9 cellular contexts compared by ENCODE assay signal in the genomic region with DNA sequence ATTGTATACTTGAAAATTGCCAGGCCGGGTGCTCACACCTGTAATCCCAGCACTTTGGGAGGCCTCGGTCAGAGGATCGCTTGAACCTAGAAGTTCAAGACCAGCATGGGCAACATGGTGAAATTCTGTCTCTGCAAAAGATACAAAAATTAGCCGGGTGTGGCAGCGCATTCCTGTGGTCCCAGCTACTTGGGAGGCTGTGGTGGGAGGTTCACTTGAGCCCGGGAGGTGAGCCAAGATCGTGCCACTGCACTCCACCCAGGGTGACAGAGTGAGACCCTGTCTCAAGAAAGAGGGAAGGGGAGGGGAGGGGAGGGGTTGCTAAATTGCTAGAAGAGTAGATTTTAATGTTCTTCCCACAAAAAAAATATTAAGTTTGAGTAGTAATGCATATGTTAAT. TPM values are rescaled to one million over a fixed set of nuclear protein-coding genes. Genes with fewer than 3 reads are reported as not detected.
DNase-seq lines count a peak whose midpoint lies in the region; ATAC-seq and TF ChIP-seq lines count a peak whose summit lies in the region.
"Had no signal": no experiment of that assay in that cellular context is flagged by ENCODE, and none has a peak within 500 bp of the region (broad histone marks: within the 10 kb centered on the region; RNA-seq: fewer than 3 reads in every experiment).

No MANE protein-coding gene starts in this region.

- POLR2A ChIA-PET in PC-9 (lab: Charles Lee; ENCODE audit: unreplicated experiment) = interaction anchor here (0.6 kb wide), 1 partner anchor 182 kb away, joined by 19 read pairs; no protein-coding TSS in a partner anchor

- no peaks in the 10 kb centered on the region for H3K9me3 ChIP-seq in PC-9 (ENCODE audit: insufficient read depth, low read depth)
- no peaks in the 10 kb centered on the region for H3K9me3 ChIP-seq in gastrocnemius medialis
- H3K9me3 ChIP-seq: adrenal gland had no signal

- H3K4me1 Mint-ChIP-seq in central memory CD8-positive, alpha-beta T cell = peaks cover 70% of the 10 kb centered on the region

- H3K4me1 ChIP-seq in PC-9 (replicated peaks; ENCODE audit: insufficient read depth) (peaks cover 32% of the 10 kb centered on the region), gastrocnemius medialis (peaks cover 6 to 17% of the 10 kb centered on the region in 2 donors)

- intact Hi-C loops in PC-9 (cut with micrococcal nuclease; ENCODE audit: unreplicated experiment) = no loop called here
- intact Hi-C loops in gastrocnemius medialis (cut with DNase I; ENCODE audit: low total_unique reads) = loop anchor here (10.0 kb wide), 1 partner anchor 55 kb away; no protein-coding TSS in a partner anchor

- in situ Hi-C loops in gastrocnemius medialis (cut with MboI; ENCODE audit: low sequenced_read_pairs in 4 of 4) = no loop called here

- CTCF ChIA-PET in PC-9 (lab: Charles Lee) = no interaction called here

- no peaks in the 10 kb centered on the region for H3K9me2 ChIP-seq in PC-9 (ENCODE audit: insufficient read depth)

- peak overlapping the region; percentile 29; the same call in 1 of the 2 replicates for H3K4me2 ChIP-seq in PC-9

- H3K36me3 ChIP-seq in PC-9 (ENCODE audit: low read depth) (no peaks in the 10 kb centered on the region), gastrocnemius medialis (no peaks in the 10 kb centered on the region)
- H3K36me3 ChIP-seq: adrenal gland had no signal

- H2AFZ ChIP-seq in PC-9 = no peak overlapping the region

- peaks cover 6% of the 10 kb centered on the region for H3F3A ChIP-seq in PC-9 (ENCODE audit: insufficient read depth, low read depth)

- DNase-seq in PC-9 = peak; percentile 59 to 69
- no peak for DNase-seq in central memory CD8-positive, alpha-beta T cell (ENCODE audit: low spot score in 2 of 2)
- DNase-seq in renal cortical epithelial cell (ENCODE audit: low read depth) = peak; percentile 53
- DNase-seq in gastrocnemius medialis = no peak
- no peak for DNase-seq in activated gamma-delta T cell treated with Interleukin-2 at 50 U/mL for 16 hours
- no peak for DNase-seq in central memory CD4-positive, alpha-beta T cell
- DNase-seq: adrenal gland had no signal

- TF ChIP-seq CTCF in PC-9 (conservative IDR thresholded peaks at IDR 0.05) (no peak), gastrocnemius medialis (IDR thresholded peaks at IDR 0.05 in 4 of 5, conservative IDR thresholded peaks at IDR 0.05 in 1 of 5) (no peak)

- ATAC-seq in central memory CD8-positive, alpha-beta T cell (replicated peaks; ENCODE audit: extremely low read depth, poor library complexity, severe bottlenecking) = no peak
- ATAC-seq in gastrocnemius medialis (no peak), HG03354 (IDR thresholded peaks at IDR 0.05; ENCODE audit: poor library complexity, severe bottlenecking, unreplicated experiment) (no peak)

- peak overlapping the region; percentile 4; the same call in 1 of the 2 replicates for H3K4me3 ChIP-seq in GM08714 (ENCODE audit: low read length)
- H3K4me3 ChIP-seq in PC-9 = no peak overlapping the region
- no peak overlapping the region for H3K4me3 ChIP-seq in gastrocnemius medialis
- H3K4me3 ChIP-seq: adrenal gland had no signal

- TF ChIP-seq POLR2A in gastrocnemius medialis (IDR thresholded peaks at IDR 0.05) = no peak

- peaks cover 47% of the 10 kb centered on the region for H3K36me3 Mint-ChIP-seq in central memory CD8-positive, alpha-beta T cell (ENCODE audit: insufficient read depth)

- no peaks in the 10 kb centered on the region for H3K9me3 Mint-ChIP-seq in central memory CD8-positive, alpha-beta T cell

- peak overlapping the region; percentile 97 for H3K27ac Mint-ChIP-seq in central memory CD8-positive, alpha-beta T cell (ENCODE audit: low read depth)

- peak overlapping the region; percentile 27 for H3K4me3 Mint-ChIP-seq in central memory CD8-positive, alpha-beta T cell

- peaks cover 3% of the 10 kb centered on the region; the same call in 1 of the 2 replicates for H3K79me2 ChIP-seq in PC-9 (ENCODE audit: low read depth)

- H4K20me1 ChIP-seq in PC-9 (ENCODE audit: insufficient read depth) = no peaks in the 10 kb centered on the region

- H3K27ac ChIP-seq in PC-9 (no peak overlapping the region), gastrocnemius medialis (no peak overlapping the region)

- no TSS peak for BruUV-seq in PC-9 (replicated peaks; lab: Mats Ljungman, UMichigan)

- no peaks in the 10 kb centered on the region for H3K27me3 ChIP-seq in PC-9 (ENCODE audit: insufficient read depth, low read depth)
- no peaks in the 10 kb centered on the region for H3K27me3 ChIP-seq in gastrocnemius medialis
- H3K27me3 ChIP-seq: adrenal gland had no signal

- H3K27me3 Mint-ChIP-seq in central memory CD8-positive, alpha-beta T cell = no peaks in the 10 kb centered on the region

RNA-seq across cellular contexts. Expression of a gene that starts 53.2 kb away (rescaled TPM):
- 68.2 and 80.7 TPM in 2 replicates for total RNA-seq in PC-9 (2021)
- total RNA-seq in renal cortical epithelial cell = 20.8 and 39.5 TPM in 2 replicates
- total RNA-seq in gastrocnemius medialis = 10 to 100 TPM; 13.3 to 30.0 (median 17.9) TPM

Comparison
In these comparisons a context has a peak if more than half of its experiments do, and no peak if none do; other contexts are left out.
1. DNase-seq: peak in PC-9 (2 of 2) and renal cortical epithelial cell (single experiment); none in central memory CD8-positive, alpha-beta T cell (0 of 2), gastrocnemius medialis (0 of 2), activated gamma-delta T cell treated with Interleukin-2 at 50 U/mL for 16 hours (single experiment) and central memory CD4-positive, alpha-beta T cell (single experiment).